22 cellular contexts compared by ENCODE assay signal in genomic region chr3:57944313-57944580, GRCh38.
DNase-seq lines count a peak whose midpoint lies in the region; ATAC-seq and TF ChIP-seq lines count a peak whose summit lies in the region.
"Had no signal": no experiment of that assay in that cellular context is flagged by ENCODE, and none has a peak within 500 bp of the region (broad histone marks: within the 10 kb centered on the region; RNA-seq: fewer than 3 reads in every experiment).

No MANE protein-coding gene starts in this region.

- POLR2A ChIA-PET in GM10248 (lab: Yijun Ruan, JAX): no interaction called here

- no peaks in the 10 kb centered on the region for H3K27me3 ChIP-seq in spleen (replicated peaks in 1 of 7)
- H3K27me3 ChIP-seq: breast epithelium, SJCRH30 had no signal

- H3K4me1 ChIP-seq in mesodermal cell (ENCODE audit: control insufficient read depth, insufficient read depth, low read length, poor library complexity, severe bottlenecking) (peaks cover 33% of the 10 kb centered on the region), spleen (peaks cover 0 to 21% (median 6%) of the 10 kb centered on the region in 6 donors)

- TF ChIP-seq CTCF in spleen (IDR thresholded peaks at IDR 0.05 in 8 of 11, conservative IDR thresholded peaks at IDR 0.05 in 3 of 11) (no peak), GM10248 (IDR thresholded peaks at IDR 0.05; ENCODE audit: control extremely low read depth, extremely low read depth, low read depth, missing control alignments) (no peak)

- no peaks in the 10 kb centered on the region for H3K36me3 ChIP-seq in mesodermal cell (ENCODE audit: control insufficient read depth, insufficient read depth, low read length)
- H3K36me3 ChIP-seq in spleen: no peaks in the 10 kb centered on the region
- H3K36me3 ChIP-seq: breast epithelium, SJCRH30 had no signal

- peak; percentile 63 for DNase-seq in EH (ENCODE audit: low read depth)
- peak; percentile 15 for DNase-seq in dedifferentiated amniotic fluid mesenchymal stem cell (ENCODE audit: extremely low spot score)
- no peak for DNase-seq in spleen
- DNase-seq in superior temporal gyrus (ENCODE audit: extremely low spot score): no peak
- no peak for DNase-seq in GM10248 (ENCODE audit: extremely low spot score)
- no peak for DNase-seq in T1000 (lab: John Stamatoyannopoulos, UW)
- DNase-seq: activated CD4-positive, CD25-positive, alpha-beta regulatory T cell; activated CD8-positive, alpha-beta T cell treated with anti-CD3 and anti-CD28 coated beads, Interleukin-2, amount 10 ng/mL, durations not matched to agents 7 days and 5 days; activated naive CD8-positive, alpha-beta T cell treated with anti-CD3 and anti-CD28 coated beads, Interleukin-2, amount 10 ng/mL, durations not matched to agents 7 days and 5 days; CD4-positive, alpha-beta T cell; DMS79; KBM-7; NCI-H1694; NCI-H2227 treated with DMSO at 0.1 percent for 48 hours; NCI-H82; SJCRH30; stimulated activated CD4-positive, alpha-beta T cell treated with anti-CD3 and anti-CD28 coated beads, Interleukin-2, amount 100 ng/mL, for 48 hours had no signal

- peak overlapping the region; percentile 81 for H3K27ac ChIP-seq in mesodermal cell (ENCODE audit: low read depth, low read length, severe bottlenecking)
- peak overlapping the region in 7 of 8 donors; percentile 36 to 61 (median 49) for H3K27ac ChIP-seq in spleen
- H3K27ac ChIP-seq: epithelial cell of prostate, SJCRH30 had no signal

- no peak overlapping the region for H3K4me3 ChIP-seq in mesodermal cell (ENCODE audit: extremely low read depth, insufficient read depth, low read length, poor library complexity, severe bottlenecking)
- H3K4me3 ChIP-seq in spleen: no peak overlapping the region
- H3K4me3 ChIP-seq: breast epithelium, SJCRH30 had no signal

- WGBS in mesodermal cell (ENCODE audit: insufficient coverage in 2 of 2), 2 experiments: 69 to 100% methylated on average over 1 to 2 of the region's 5 CpGs
- 65 to 79% (median 75%) methylated on average over 5 of the region's 5 CpGs for WGBS in spleen, 5 donors

- TF ChIP-seq POLR2A in spleen (IDR thresholded peaks at IDR 0.05): no peak

- H3K9me3 ChIP-seq in mesodermal cell (ENCODE audit: control insufficient read depth, low read length) (no peaks in the 10 kb centered on the region), spleen (peaks cover 0 to 9% (median 0%) of the 10 kb centered on the region in 8 donors)
- H3K9me3 ChIP-seq: breast epithelium, SJCRH30 had no signal

- CTCF ChIA-PET in GM10248 (lab: Yijun Ruan, JAX): interaction anchor here (1.5 kb wide), 1 partner anchor 13 kb away, joined by 4 read pairs; no protein-coding TSS in a partner anchor

- ATAC-seq in HG03139 (IDR thresholded peaks at IDR 0.05; ENCODE audit: unreplicated experiment): no peak
- ATAC-seq: activated CD8-positive, alpha-beta T cell treated with anti-CD3 and anti-CD28 coated beads, Interleukin-2, amount 10 ng/mL, durations not matched to agents 7 days and 5 days; HCT116 had no signal

- intact Hi-C loops in spleen (cut with DNase I; ENCODE audit: low total_unique reads): no loop called here

Comparison
In these comparisons a context has a peak if more than half of its experiments do, and no peak if none do; other contexts are left out.
1. DNase-seq: peak in EH (single experiment) and dedifferentiated amniotic fluid mesenchymal stem cell (single experiment); none in spleen (single experiment), superior temporal gyrus (single experiment), GM10248 (single experiment) and T1000 (single experiment).